In the genomic region with DNA sequence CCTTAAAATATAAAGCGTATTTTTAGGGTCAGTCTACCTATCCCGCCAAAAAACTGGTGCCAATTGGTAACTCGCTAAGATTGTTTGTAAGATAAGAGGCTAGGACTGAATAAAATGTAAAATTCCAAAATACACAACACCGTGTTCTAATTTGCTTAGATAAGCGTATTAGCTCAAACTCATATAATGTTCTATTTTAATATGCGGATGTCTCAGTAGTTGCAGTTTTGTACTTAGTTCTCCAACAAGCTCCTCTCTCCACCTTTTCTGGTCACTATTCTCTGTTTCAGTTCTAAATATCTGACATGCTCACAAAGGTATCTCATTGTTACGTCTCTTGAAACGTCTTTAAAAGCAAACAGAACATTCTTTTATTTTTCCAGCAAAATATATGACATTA, we compare ENCODE assay signal across 1 cellular context.
TF ChIP-seq lines count a peak whose summit lies in the region.

No MANE protein-coding gene starts in this region.

TF ChIP-seq in HepG2, 621 proteins besides CTCF, POLR2A, EP300 and RAD21:
- TF ChIP-seq, protein P1, sequence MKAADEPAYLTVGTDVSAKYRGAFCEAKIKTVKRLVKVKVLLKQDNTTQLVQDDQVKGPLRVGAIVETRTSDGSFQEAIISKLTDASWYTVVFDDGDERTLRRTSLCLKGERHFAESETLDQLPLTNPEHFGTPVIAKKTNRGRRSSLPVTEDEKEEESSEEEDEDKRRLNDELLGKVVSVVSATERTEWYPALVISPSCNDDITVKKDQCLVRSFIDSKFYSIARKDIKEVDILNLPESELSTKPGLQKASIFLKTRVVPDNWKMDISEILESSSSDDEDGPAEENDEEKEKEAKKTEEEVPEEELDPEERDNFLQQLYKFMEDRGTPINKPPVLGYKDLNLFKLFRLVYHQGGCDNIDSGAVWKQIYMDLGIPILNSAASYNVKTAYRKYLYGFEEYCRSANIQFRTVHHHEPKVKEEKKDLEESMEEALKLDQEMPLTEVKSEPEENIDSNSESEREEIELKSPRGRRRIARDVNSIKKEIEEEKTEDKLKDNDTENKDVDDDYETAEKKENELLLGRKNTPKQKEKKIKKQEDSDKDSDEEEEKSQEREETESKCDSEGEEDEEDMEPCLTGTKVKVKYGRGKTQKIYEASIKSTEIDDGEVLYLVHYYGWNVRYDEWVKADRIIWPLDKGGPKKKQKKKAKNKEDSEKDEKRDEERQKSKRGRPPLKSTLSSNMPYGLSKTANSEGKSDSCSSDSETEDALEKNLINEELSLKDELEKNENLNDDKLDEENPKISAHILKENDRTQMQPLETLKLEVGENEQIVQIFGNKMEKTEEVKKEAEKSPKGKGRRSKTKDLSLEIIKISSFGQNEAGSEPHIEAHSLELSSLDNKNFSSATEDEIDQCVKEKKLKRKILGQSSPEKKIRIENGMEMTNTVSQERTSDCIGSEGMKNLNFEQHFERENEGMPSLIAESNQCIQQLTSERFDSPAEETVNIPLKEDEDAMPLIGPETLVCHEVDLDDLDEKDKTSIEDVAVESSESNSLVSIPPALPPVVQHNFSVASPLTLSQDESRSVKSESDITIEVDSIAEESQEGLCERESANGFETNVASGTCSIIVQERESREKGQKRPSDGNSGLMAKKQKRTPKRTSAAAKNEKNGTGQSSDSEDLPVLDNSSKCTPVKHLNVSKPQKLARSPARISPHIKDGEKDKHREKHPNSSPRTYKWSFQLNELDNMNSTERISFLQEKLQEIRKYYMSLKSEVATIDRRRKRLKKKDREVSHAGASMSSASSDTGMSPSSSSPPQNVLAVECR (CRISPR knock-in tag; IDR thresholded peaks at IDR 0.05; ENCODE audit: borderline replicate concordance) = no peak
- TF ChIP-seq MTF2 (CRISPR knock-in tag; IDR thresholded peaks at IDR 0.05; ENCODE audit: borderline replicate concordance) (no peak), JARID2 (CRISPR knock-in tag; IDR thresholded peaks at IDR 0.05; ENCODE audit: insufficient replicate concordance) (no peak), MAFK (conservative IDR thresholded peaks at IDR 0.05 in 1 of 2, IDR thresholded peaks at IDR 0.05 in 1 of 2; ENCODE audit: low read length in 2 of 2) (peak in 1 of 2 experiments; percentile 51; a peak in 2 of 4 replicates), MAFF (IDR thresholded peaks at IDR 0.05; ENCODE audit: low read depth, low read length) (0 out of 2 replicates have a peak, but pooled peaks have one; percentile 20), ZNF335 (CRISPR knock-in tag; IDR thresholded peaks at IDR 0.05) (no peak), RFX1 (IDR thresholded peaks at IDR 0.05) (no peak), NBN (conservative IDR thresholded peaks at IDR 0.05) (no peak), POLR2AphosphoS2 (IDR thresholded peaks at IDR 0.05; ENCODE audit: low read depth, low read length) (no peak)
- TF ChIP-seq, protein P2, sequence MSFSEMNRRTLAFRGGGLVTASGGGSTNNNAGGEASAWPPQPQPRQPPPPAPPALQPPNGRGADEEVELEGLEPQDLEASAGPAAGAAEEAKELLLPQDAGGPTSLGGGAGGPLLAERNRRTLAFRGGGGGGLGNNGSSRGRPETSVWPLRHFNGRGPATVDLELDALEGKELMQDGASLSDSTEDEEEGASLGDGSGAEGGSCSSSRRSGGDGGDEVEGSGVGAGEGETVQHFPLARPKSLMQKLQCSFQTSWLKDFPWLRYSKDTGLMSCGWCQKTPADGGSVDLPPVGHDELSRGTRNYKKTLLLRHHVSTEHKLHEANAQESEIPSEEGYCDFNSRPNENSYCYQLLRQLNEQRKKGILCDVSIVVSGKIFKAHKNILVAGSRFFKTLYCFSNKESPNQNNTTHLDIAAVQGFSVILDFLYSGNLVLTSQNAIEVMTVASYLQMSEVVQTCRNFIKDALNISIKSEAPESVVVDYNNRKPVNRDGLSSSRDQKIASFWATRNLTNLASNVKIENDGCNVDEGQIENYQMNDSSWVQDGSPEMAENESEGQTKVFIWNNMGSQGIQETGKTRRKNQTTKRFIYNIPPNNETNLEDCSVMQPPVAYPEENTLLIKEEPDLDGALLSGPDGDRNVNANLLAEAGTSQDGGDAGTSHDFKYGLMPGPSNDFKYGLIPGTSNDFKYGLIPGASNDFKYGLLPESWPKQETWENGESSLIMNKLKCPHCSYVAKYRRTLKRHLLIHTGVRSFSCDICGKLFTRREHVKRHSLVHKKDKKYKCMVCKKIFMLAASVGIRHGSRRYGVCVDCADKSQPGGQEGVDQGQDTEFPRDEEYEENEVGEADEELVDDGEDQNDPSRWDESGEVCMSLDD (CRISPR knock-in tag; IDR thresholded peaks at IDR 0.05; ENCODE audit: borderline replicate concordance) = no peak
- TF ChIP-seq, protein P3, sequence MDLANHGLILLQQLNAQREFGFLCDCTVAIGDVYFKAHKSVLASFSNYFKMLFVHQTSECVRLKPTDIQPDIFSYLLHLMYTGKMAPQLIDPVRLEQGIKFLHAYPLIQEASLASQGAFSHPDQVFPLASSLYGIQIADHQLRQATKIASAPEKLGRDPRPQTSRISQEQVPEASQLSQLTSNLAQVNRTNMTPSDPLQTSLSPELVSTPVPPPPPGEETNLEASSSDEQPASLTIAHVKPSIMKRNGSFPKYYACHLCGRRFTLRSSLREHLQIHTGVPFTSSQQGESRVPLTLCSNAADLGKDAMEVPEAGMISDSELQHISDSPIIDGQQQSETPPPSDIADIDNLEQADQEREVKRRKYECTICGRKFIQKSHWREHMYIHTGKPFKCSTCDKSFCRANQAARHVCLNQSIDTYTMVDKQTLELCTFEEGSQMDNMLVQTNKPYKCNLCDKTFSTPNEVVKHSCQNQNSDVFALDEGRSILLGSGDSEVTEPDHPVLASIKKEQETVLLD (CRISPR knock-in tag; IDR thresholded peaks at IDR 0.05; ENCODE audit: low read depth) = no peak
